ENCODE assay signal across 3 cellular contexts in genomic region chr1:22007262-22007661, GRCh38. TPM values are rescaled to one million over a fixed set of nuclear protein-coding genes. Genes with fewer than 3 reads are reported as not detected.
"Had no signal": no experiment of that assay in that cellular context is flagged by ENCODE, and none has a peak within 500 bp of the region (broad histone marks: within the 10 kb centered on the region; RNA-seq: fewer than 3 reads in every experiment).

No MANE protein-coding gene starts in this region.

RNA-seq across cellular contexts. Expression of gene CELA3A, which starts 5.8 kb away (rescaled TPM):
- total RNA-seq: HT-29, Right ventricle myocardium inferior had no signal

RNA-seq across cellular contexts. Expression of gene CELA3B, which starts 30.4 kb away (rescaled TPM):
- total RNA-seq: Right ventricle myocardium inferior, SJCRH30 had no signal
